8 cellular contexts compared by ENCODE assay signal in genomic region chr3:194134231-194134756, GRCh38. TPM values are rescaled to one million over a fixed set of nuclear protein-coding genes. Genes with fewer than 3 reads are reported as not detected.
DNase-seq lines count a peak whose midpoint lies in the region; ATAC-seq and TF ChIP-seq lines count a peak whose summit lies in the region.

No MANE protein-coding gene starts in this region.

- H3K4me3 ChIP-seq in OCI-LY7 (ENCODE audit: low read depth, low read length, poor library complexity, severe bottlenecking) (peak overlapping the region; percentile 84), ovary (peak overlapping the region; percentile 52)

- H3K9me3 ChIP-seq in OCI-LY7 (ENCODE audit: low read length) (no peaks in the 10 kb centered on the region), ovary (no peaks in the 10 kb centered on the region)

- no peaks in the 10 kb centered on the region for H3K36me3 Mint-ChIP-seq in activated naive CD4-positive, alpha-beta T cell treated with anti-CD3 and anti-CD28 coated beads for 36 hours (ENCODE audit: low read depth)

- no peaks in the 10 kb centered on the region for H3K9me3 Mint-ChIP-seq in activated naive CD4-positive, alpha-beta T cell treated with anti-CD3 and anti-CD28 coated beads for 36 hours

- H3K9me2 ChIP-seq in OCI-LY7 (ENCODE audit: insufficient read depth, low read length), result no peaks in the 10 kb centered on the region

- peaks cover 12% of the 10 kb centered on the region; the same call in 1 of the 2 replicates for H3K79me2 ChIP-seq in OCI-LY7 (ENCODE audit: insufficient read depth, low read depth, low read length)

- H3K4me1 ChIP-seq in OCI-LY7 (ENCODE audit: insufficient read depth, low read length, poor library complexity, severe bottlenecking) (peaks cover 62% of the 10 kb centered on the region), ovary (ENCODE audit: insufficient read depth) (peaks cover 13% of the 10 kb centered on the region)

- H4K20me1 ChIP-seq in OCI-LY7 (ENCODE audit: insufficient read depth, low read length), result no peaks in the 10 kb centered on the region

- ATAC-seq in HG03025 (IDR thresholded peaks at IDR 0.05; ENCODE audit: low FRiP score, unreplicated experiment), result peak; percentile 30
- peak; percentile 26 for ATAC-seq in Right ventricle myocardium inferior

- peak overlapping the region; percentile 86 for H3K4me2 ChIP-seq in OCI-LY7 (ENCODE audit: low read length)

- no TSS peak for BruUV-seq in OCI-LY7 (replicated peaks; lab: Mats Ljungman, UMichigan)

- no peak for TF ChIP-seq CTCF in OCI-LY7 (conservative IDR thresholded peaks at IDR 0.05; ENCODE audit: low read length)
- no peak for TF ChIP-seq CTCF in ovary (IDR thresholded peaks at IDR 0.05)

- POLR2A ChIA-PET in OCI-LY7 (lab: Charles Lee), result interaction anchor here (0.6 to 9.0 kb wide), 8 partner anchors 27 to 421 kb away, joined by 3 to 172 read pairs (median 4); no protein-coding TSS in a partner anchor

- TF ChIP-seq EP300 in ovary (IDR thresholded peaks at IDR 0.05), result no peak

- DNase-seq in activated CD4-positive, alpha-beta T cell treated with anti-CD3 and anti-CD28 coated beads for 24 hours (ENCODE audit: low read depth in 2 of 2), result peak; percentile 21 to 29
- DNase-seq in activated CD4-positive, alpha-beta T cell treated with anti-CD3 and anti-CD28 coated beads for 1 hour, result no peak
- DNase-seq in OCI-LY7 (ENCODE audit: low spot score) (peak; percentile 68), Right ventricle myocardium inferior (ENCODE audit: missing footprints) (peak; percentile 85), ovary (peak in 1 of 5 donors; percentile 83), HK-2 (ENCODE audit: unreplicated experiment) (no peak)
- DNase-seq in activated naive CD4-positive, alpha-beta T cell treated with anti-CD3 and anti-CD28 coated beads for 36 hours, result peak; percentile 56

- H3K27ac Mint-ChIP-seq in activated naive CD4-positive, alpha-beta T cell treated with anti-CD3 and anti-CD28 coated beads for 36 hours, result no peak overlapping the region

- H3K27me3 ChIP-seq in ovary, result no peaks in the 10 kb centered on the region

- H3K27me3 Mint-ChIP-seq in activated naive CD4-positive, alpha-beta T cell treated with anti-CD3 and anti-CD28 coated beads for 36 hours (ENCODE audit: low read depth), result peaks cover 49% of the 10 kb centered on the region

- peak; percentile 39 for TF ChIP-seq POLR2A in ovary (IDR thresholded peaks at IDR 0.05)

- H3K4me1 Mint-ChIP-seq in activated naive CD4-positive, alpha-beta T cell treated with anti-CD3 and anti-CD28 coated beads for 36 hours (ENCODE audit: low read depth), result peaks cover 41% of the 10 kb centered on the region

- peak overlapping the region; percentile 81 for H2AFZ ChIP-seq in OCI-LY7 (ENCODE audit: low read length)

- H3K4me3 Mint-ChIP-seq in activated naive CD4-positive, alpha-beta T cell treated with anti-CD3 and anti-CD28 coated beads for 36 hours, result peak overlapping the region; percentile 84

- 0 to 1% (median 1%) methylated on average over 11 to 67 of the region's 71 CpGs for WGBS in ovary, 3 donors

- H3K36me3 ChIP-seq in OCI-LY7 (ENCODE audit: insufficient read depth, low read length), result peaks cover 7% of the 10 kb centered on the region; the same call in 1 of the 2 replicates
- H3K36me3 ChIP-seq in ovary, result no peaks in the 10 kb centered on the region

- intact Hi-C loops in OCI-LY7 (cut with micrococcal nuclease; ENCODE audit: unreplicated experiment), result loop anchor here (2.0 kb wide), 1 partner anchor 173 kb away; no protein-coding TSS in a partner anchor
- intact Hi-C loops in activated naive CD4-positive, alpha-beta T cell treated with anti-CD3 and anti-CD28 coated beads for 36 hours (cut with micrococcal nuclease), result loop anchor here (1.0 to 10.0 kb wide), 4 partner anchors 31 to 1239 kb away; partner anchors contain the start of gene ATP13A3
- intact Hi-C loops in Right ventricle myocardium inferior (cut with DNase I), result loop anchor here (2.0 to 5.0 kb wide), 2 partner anchors 37 to 63 kb away; no protein-coding TSS in a partner anchor
- intact Hi-C loops in ovary (cut with DNase I), result loop anchor here (2.0 to 10.0 kb wide), 6 partner anchors 59 to 349 kb away; no protein-coding TSS in a partner anchor

- CTCF ChIA-PET in OCI-LY7 (lab: Charles Lee; ENCODE audit: unreplicated experiment), result interaction anchor here (0.6 to 1.2 kb wide), 3 partner anchors 30 to 121 kb away, joined by 3 to 6 read pairs (median 3); no protein-coding TSS in a partner anchor
- CTCF ChIA-PET in activated naive CD4-positive, alpha-beta T cell treated with anti-CD3 and anti-CD28 coated beads for 36 hours (lab: Charles Lee), result no interaction called here

- peak overlapping the region; percentile 75 for H3K27ac ChIP-seq in OCI-LY7 (ENCODE audit: low read depth, low read length, poor library complexity, severe bottlenecking)
- peak overlapping the region; percentile 86 to 96 for H3K27ac ChIP-seq in ovary

RNA-seq across cellular contexts. Expression of gene HES1, which starts 1.7 kb away (rescaled TPM):
- 0.72 and 1.1 TPM in 2 replicates for total RNA-seq in OCI-LY7 (2014; rRNA removed; shearing (Covaris generic))
- total RNA-seq in OCI-LY7 (2022), result 3.0 and 3.4 TPM in 2 replicates
- total RNA-seq in activated naive CD4-positive, alpha-beta T cell treated with anti-CD3 and anti-CD28 coated beads for 36 hours, result 1 to 10 TPM; 2.3 to 2.5 TPM
- total RNA-seq in Right ventricle myocardium inferior, result 11.4 TPM
- 100 to 1,000 TPM in 1 of 7 donors, 10 to 100 TPM in 6; 16.7 to 116 (median 41.3) TPM for total RNA-seq in ovary
- polyA plus RNA-seq in ovary, result 10 to 100 TPM; 18.5 to 35.0 TPM

Comparison
In these comparisons a context has a peak if more than half of its experiments do, and no peak if none do; other contexts are left out.
1. DNase-seq: peak in activated CD4-positive, alpha-beta T cell treated with anti-CD3 and anti-CD28 coated beads for 24 hours (2 of 2), OCI-LY7 (single experiment), activated naive CD4-positive, alpha-beta T cell treated with anti-CD3 and anti-CD28 coated beads for 36 hours (single experiment) and Right ventricle myocardium inferior (single experiment); none in activated CD4-positive, alpha-beta T cell treated with anti-CD3 and anti-CD28 coated beads for 1 hour (single experiment) and HK-2 (single experiment).